ENCODE assay signal across 1 cellular context in the genomic region with DNA sequence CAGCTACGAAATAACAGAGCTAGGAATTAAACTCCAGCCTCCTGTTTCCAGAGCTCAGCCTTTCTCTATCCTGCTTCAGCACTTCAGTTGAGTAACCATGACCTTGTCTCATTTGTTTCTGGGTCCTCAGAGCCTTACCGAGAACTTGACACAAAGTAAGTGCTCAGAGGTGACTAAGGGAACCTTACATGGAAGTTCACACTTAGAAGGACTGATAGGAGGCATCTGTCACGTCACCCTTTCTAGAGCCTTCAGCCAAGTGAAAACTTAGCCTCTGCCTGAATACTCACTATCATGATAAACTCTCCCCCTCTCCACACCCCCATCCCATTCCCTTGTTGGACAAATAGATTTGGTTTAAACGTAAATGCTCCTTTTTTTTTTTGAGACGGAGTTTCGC.
TF ChIP-seq lines count a peak whose summit lies in the region.

No MANE protein-coding gene starts in this region.

TF ChIP-seq in H1, 55 proteins besides CTCF, POLR2A, EP300 and RAD21:
- no peak for TF ChIP-seq CHD2 (IDR thresholded peaks at IDR 0.05; ENCODE audit: low read length)
- TF ChIP-seq GTF2F1 (IDR thresholded peaks at IDR 0.05; ENCODE audit: borderline replicate concordance, low read depth, low read length): no peak
- no peak for TF ChIP-seq CBX8 (IDR thresholded peaks at IDR 0.05; ENCODE audit: borderline replicate concordance, low read depth, low read length)
- TF ChIP-seq SRF (IDR thresholded peaks at IDR 0.05; ENCODE audit: low read depth, low read length): no peak
- no peak for TF ChIP-seq SP1 (IDR thresholded peaks at IDR 0.05; ENCODE audit: low read depth, low read length)
- TF ChIP-seq HDAC2 (IDR thresholded peaks at IDR 0.05; ENCODE audit: borderline replicate concordance in 1 of 2, low read depth in 2 of 2, low read length in 2 of 2): no peak
- TF ChIP-seq BACH1 (IDR thresholded peaks at IDR 0.05; ENCODE audit: low read length): no peak
- no peak for TF ChIP-seq RNF2 (IDR thresholded peaks at IDR 0.05; ENCODE audit: borderline replicate concordance, low read depth, low read length, missing control alignments, poor library complexity, severe bottlenecking)
- no peak for TF ChIP-seq TBP (IDR thresholded peaks at IDR 0.05; ENCODE audit: low read depth, low read length)
- TF ChIP-seq EGR1 (IDR thresholded peaks at IDR 0.05; ENCODE audit: borderline replicate concordance, low read depth, low read length): no peak
